ENCODE assay signal across 1 cellular context in the genomic region with DNA sequence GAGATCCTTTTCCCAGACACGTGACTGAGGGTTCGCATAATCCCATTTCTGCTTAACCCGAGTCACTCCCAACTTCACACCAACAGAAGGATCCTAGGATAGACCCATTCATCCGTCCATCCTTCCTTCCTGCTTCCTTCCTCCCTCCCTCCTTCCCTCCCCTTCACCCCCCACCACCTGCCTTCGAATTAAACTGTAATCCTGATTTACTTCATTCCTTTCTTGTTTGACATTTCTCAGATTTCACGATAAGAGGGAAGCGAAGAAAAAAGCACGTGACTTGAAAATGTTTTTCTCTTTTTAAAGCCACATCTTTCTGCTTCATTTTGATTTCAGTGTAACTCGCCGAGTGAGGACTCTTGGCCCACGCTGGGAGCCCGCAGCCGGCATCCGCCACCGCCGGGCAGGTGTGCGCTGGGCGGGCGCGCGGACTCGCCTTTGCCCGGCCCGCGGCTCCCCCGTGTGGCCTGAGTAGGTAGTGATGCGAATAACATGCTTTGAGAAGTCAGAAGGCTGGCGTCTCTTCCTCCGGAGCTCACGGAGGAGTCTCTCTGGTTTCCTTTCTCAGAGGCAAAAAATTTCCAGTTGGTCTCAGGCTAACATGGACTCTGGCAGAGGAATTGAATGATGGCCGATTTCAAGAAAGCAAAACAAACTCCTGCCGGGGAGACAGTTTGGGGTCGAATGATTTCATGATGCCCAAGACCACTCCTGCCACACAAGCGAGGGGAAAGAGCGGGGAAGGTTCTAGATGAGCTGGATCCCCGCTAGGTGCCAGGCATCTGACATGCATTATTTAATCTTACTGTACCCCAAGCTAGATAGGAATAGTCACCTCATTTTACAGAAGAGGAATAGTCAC.
TF ChIP-seq lines count a peak whose summit lies in the region.

No MANE protein-coding gene starts in this region.

TF ChIP-seq in HepG2, 621 proteins besides CTCF, POLR2A, EP300 and RAD21 (continued from another document):
- TF ChIP-seq, protein P1, sequence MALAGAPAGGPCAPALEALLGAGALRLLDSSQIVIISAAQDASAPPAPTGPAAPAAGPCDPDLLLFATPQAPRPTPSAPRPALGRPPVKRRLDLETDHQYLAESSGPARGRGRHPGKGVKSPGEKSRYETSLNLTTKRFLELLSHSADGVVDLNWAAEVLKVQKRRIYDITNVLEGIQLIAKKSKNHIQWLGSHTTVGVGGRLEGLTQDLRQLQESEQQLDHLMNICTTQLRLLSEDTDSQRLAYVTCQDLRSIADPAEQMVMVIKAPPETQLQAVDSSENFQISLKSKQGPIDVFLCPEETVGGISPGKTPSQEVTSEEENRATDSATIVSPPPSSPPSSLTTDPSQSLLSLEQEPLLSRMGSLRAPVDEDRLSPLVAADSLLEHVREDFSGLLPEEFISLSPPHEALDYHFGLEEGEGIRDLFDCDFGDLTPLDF (CRISPR knock-in tag; IDR thresholded peaks at IDR 0.05): no peak
TF ChIP-seq in HepG2: peak in this region for 25.
